ENCODE assay signal across 13 cellular contexts in the genomic region with DNA sequence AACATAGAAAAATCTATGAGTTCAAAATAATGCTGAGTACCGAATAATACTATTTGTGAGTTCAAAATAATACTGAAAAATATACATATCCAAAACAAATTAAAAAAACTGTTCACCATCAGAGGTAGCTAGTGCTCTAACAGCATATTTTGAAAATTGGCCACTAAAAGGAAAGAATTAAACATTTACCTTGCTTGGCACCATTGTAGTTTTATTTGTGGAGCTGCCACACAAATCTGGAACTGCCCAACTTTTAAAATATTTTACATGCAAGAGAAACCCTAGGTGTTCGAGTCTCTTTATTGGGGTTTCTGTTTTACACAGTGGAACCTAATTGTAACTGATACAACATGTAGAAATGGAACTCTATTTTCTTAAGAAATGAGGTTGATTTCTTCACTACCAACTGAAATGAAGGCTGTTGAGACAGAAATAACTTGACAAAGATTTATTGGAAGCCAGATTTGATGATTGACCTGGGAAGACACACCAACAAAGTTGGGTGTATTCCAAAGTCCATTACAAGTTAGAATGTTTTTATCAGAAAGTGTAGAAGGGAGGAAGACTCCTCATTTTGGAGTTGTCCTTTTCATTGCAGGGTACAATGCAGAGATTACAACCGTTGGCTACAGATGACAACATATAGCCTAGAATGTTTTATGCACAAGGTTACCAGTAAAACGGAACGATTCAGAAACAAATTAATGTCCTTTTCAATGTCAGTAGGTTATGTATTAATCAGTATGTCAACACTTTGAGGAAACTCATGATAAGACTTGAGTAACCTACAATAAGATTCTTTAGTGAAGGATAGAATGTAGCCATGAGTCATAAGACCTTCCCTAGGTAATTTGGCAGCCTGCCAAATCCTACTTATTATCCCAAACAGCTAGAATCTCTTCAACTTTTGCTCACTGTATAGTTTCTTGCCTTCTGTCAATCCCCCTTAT.
DNase-seq lines count a peak whose midpoint lies in the region; ATAC-seq and TF ChIP-seq lines count a peak whose summit lies in the region.
"Had no signal": no experiment of that assay in that cellular context is flagged by ENCODE, and none has a peak within 500 bp of the region (broad histone marks: within the 10 kb centered on the region; RNA-seq: fewer than 3 reads in every experiment).

No MANE protein-coding gene starts in this region.

- no peaks in the 10 kb centered on the region for H3K36me3 ChIP-seq in prostate gland
- no peaks in the 10 kb centered on the region for H3K36me3 ChIP-seq in suprapubic skin
- H3K36me3 ChIP-seq: neural progenitor cell had no signal

- H3K9me3 ChIP-seq in prostate gland: no peaks in the 10 kb centered on the region
- no peaks in the 10 kb centered on the region for H3K9me3 ChIP-seq in suprapubic skin

- TF ChIP-seq CTCF in prostate gland (IDR thresholded peaks at IDR 0.05) (no peak), suprapubic skin (IDR thresholded peaks at IDR 0.05) (no peak)

- no peak for TF ChIP-seq EP300 in suprapubic skin (IDR thresholded peaks at IDR 0.05)

- H3K27ac ChIP-seq in prostate gland (no peak overlapping the region), suprapubic skin (no peak overlapping the region)
- H3K27ac ChIP-seq: neural progenitor cell, SK-N-MC had no signal

- H3K4me1 ChIP-seq in prostate gland (replicated peaks) (no peaks in the 10 kb centered on the region), suprapubic skin (no peaks in the 10 kb centered on the region)
- H3K4me1 ChIP-seq: neural progenitor cell had no signal

- intact Hi-C loops in prostate gland (cut with DNase I): no loop called here

- ATAC-seq in esophagus mucosa (peak; percentile 96), GM19035 (IDR thresholded peaks at IDR 0.05; ENCODE audit: unreplicated experiment) (no peak), GM18511 (IDR thresholded peaks at IDR 0.05; ENCODE audit: unreplicated experiment) (no peak)

- WGBS in prostate gland: 51% methylated on average over 5 of the region's 5 CpGs
- WGBS in suprapubic skin: 58% methylated on average over 5 of the region's 5 CpGs

- no peak overlapping the region for H3K4me3 ChIP-seq in prostate gland
- no peak overlapping the region for H3K4me3 ChIP-seq in suprapubic skin
- H3K4me3 ChIP-seq: neural progenitor cell, SK-N-MC had no signal

- H3K27me3 ChIP-seq in prostate gland (replicated peaks; ENCODE audit: insufficient read depth): no peaks in the 10 kb centered on the region
- peaks cover 2% of the 10 kb centered on the region for H3K27me3 ChIP-seq in suprapubic skin
- H3K27me3 ChIP-seq: neural progenitor cell had no signal

- DNase-seq in DMS 273 (lab: John Stamatoyannopoulos, UW; ENCODE audit: unreplicated experiment) (peak; percentile 37), DMS 273 treated with DMSO at 0.1 percent for 48 hours (lab: John Stamatoyannopoulos, UW) (no peak), NCI-H82 treated with DMSO at 0.1 percent for 48 hours (lab: John Stamatoyannopoulos, UW; ENCODE audit: unreplicated experiment) (peak; percentile 17), prostate gland (ENCODE audit: low spot score) (peak; percentile 10), suprapubic skin (ENCODE audit: low spot score in 2 of 2) (no peak)
- DNase-seq: 8988T; central memory CD4-positive, alpha-beta T cell; MM.1S had no signal

- no peak for TF ChIP-seq POLR2A in prostate gland (IDR thresholded peaks at IDR 0.05)
- TF ChIP-seq POLR2A in suprapubic skin (IDR thresholded peaks at IDR 0.05): no peak

Comparison
In these comparisons a context has a peak if more than half of its experiments do, and no peak if none do; other contexts are left out.
1. DNase-seq: peak in DMS 273 (single experiment), NCI-H82 treated with DMSO at 0.1 percent for 48 hours (single experiment) and prostate gland (single experiment); none in DMS 273 treated with DMSO at 0.1 percent for 48 hours (single experiment) and suprapubic skin (0 of 2).